In the genomic region with DNA sequence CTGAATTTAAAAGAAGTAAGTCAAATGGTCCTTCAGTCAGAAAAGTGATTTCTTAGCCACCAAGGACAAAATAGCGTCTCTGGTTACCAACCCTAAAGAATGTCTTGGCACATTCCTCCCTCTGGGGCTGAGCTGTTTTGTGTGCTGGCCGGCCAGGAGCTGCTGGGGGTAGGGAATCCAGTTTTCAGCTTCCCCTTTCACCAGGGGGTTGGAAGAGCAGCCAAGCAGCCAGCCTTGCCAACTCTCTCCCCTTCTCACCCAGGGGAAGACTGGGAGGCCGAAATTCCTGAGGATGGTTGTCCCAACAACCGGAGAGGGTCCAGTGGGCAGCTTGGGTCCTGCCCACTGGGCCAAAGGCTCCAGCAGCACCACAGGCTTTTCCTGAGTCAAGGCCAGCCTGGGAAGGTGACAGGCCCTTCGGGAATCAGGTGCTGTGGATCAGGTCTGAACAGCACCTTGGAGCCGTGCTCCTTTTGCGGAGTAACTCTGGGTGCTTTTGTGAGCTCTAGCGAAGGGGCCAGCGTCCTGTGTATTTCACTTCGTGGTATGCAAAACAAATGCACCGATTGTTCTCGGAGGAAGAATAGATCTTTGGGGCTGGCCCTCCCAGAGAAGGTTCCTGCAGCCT, we compare ENCODE assay signal across 9 cellular contexts. TPM values are rescaled to one million over a fixed set of nuclear protein-coding genes. Genes with fewer than 3 reads are reported as not detected.
A peak's percentile ranks its signal among the peaks of the same experiment; 100 is the strongest.
DNase-seq lines count a peak whose midpoint lies in the region; ATAC-seq and TF ChIP-seq lines count a peak whose summit lies in the region.
"Had no signal": no experiment of that assay in that cellular context is flagged by ENCODE, and none has a peak within 500 bp of the region (broad histone marks: within the 10 kb centered on the region; RNA-seq: fewer than 3 reads in every experiment).

No MANE protein-coding gene starts in this region.

- H3K79me2 ChIP-seq in H9 (ENCODE audit: insufficient read depth, low read length) = peaks cover 6% of the 10 kb centered on the region; the same call in 1 of the 2 replicates

- no peak overlapping the region for H2AK5ac ChIP-seq in H9 (ENCODE audit: insufficient read length, low read length)

- H3K36me3 ChIP-seq in WERI-Rb-1 (peaks cover 16% of the 10 kb centered on the region), left ventricle myocardium inferior (no peaks in the 10 kb centered on the region)

- H3K4ac ChIP-seq in H9 (ENCODE audit: low read depth, low read length) = no peak overlapping the region

- no peak overlapping the region for H2AFZ ChIP-seq in H9 (ENCODE audit: low read length)

- H4K91ac ChIP-seq in H9 (ENCODE audit: insufficient read length, low read depth, low read length) = no peak overlapping the region

- H3T11ph ChIP-seq in H9 (ENCODE audit: low read length) = no peak overlapping the region

- no peak overlapping the region for H2BK20ac ChIP-seq in H9 (ENCODE audit: low read depth, low read length, poor library complexity, severe bottlenecking)

- H4K20me1 ChIP-seq in H9 (ENCODE audit: control insufficient read depth, insufficient read depth, insufficient read length) = no peaks in the 10 kb centered on the region

- H3K4me3 ChIP-seq in WERI-Rb-1 (ENCODE audit: low read depth, low read length) (no peak overlapping the region), left ventricle myocardium inferior (no peak overlapping the region)

- H4K8ac ChIP-seq in H9 (replicated peaks; ENCODE audit: insufficient read length, low read depth, low read length) = no peak overlapping the region

- H3K36me3 Mint-ChIP-seq in H9 (ENCODE audit: insufficient read depth in 1 of 3, low read depth in 3 of 3) = no peaks in the 10 kb centered on the region; a peak in 3 of 7 replicates

- H3K9me3 Mint-ChIP-seq in H9 = no peaks in the 10 kb centered on the region; a peak in 1 of 5 replicates

- H2BK15ac ChIP-seq in H9 (ENCODE audit: low read depth, low read length) = no peak overlapping the region

- H3K27ac Mint-ChIP-seq in H9 = peak overlapping the region; percentile 53 to 98 (median 95)

- no peak overlapping the region for H2BK5ac ChIP-seq in H9 (ENCODE audit: insufficient read length, low read length)

- peak overlapping the region; percentile 62; the same call in 1 of the 2 replicates for H3K14ac ChIP-seq in H9 (ENCODE audit: insufficient read depth, low read length)

- no CpG with 5 or more reads among the region's 12 CpGs for WGBS in H9 (ENCODE audit: extremely low coverage, insufficient read length, low lambda C conversion rate)

- H3K9me3 ChIP-seq in H9 (ENCODE audit: control insufficient read depth, low read depth, low read length) (no peaks in the 10 kb centered on the region), WERI-Rb-1 (ENCODE audit: severe bottlenecking) (no peaks in the 10 kb centered on the region), left ventricle myocardium inferior (replicated peaks) (no peaks in the 10 kb centered on the region)

- H3K4me2 ChIP-seq in H9 (ENCODE audit: insufficient read depth, insufficient read length, low read length) = peak overlapping the region; percentile 15

- peak; percentile 85 for DNase-seq in H9
- DNase-seq in WERI-Rb-1 = no peak
- DNase-seq in left ventricle myocardium inferior = no peak
- DNase-seq in posterior cingulate gyrus = peak in 8 of 10 donors; percentile 25 to 89 (median 51)
- no peak for DNase-seq in COR-L47 (lab: John Stamatoyannopoulos, UW)
- DNase-seq in activated naive CD4-positive, alpha-beta T cell (lab: John Stamatoyannopoulos, UW) = no peak
- DNase-seq: MM.1S had no signal

- H3K27ac ChIP-seq in H9 (ENCODE audit: insufficient read length, low read depth, low read length) (peak overlapping the region; percentile 13), WERI-Rb-1 (no peak overlapping the region), left ventricle myocardium inferior (replicated peaks) (no peak overlapping the region)

- no peak overlapping the region for H2BK12ac ChIP-seq in H9 (ENCODE audit: insufficient read length, low read depth, low read length)

- H3K4me1 ChIP-seq in H9 (ENCODE audit: insufficient read depth, low read length) (peaks cover 13% of the 10 kb centered on the region; the same call in 1 of the 2 replicates), left ventricle myocardium inferior (peaks cover 11% of the 10 kb centered on the region)

- H3K27me3 ChIP-seq in H9 (ENCODE audit: insufficient read depth, low read length) (no peaks in the 10 kb centered on the region), WERI-Rb-1 (ENCODE audit: insufficient read depth, low read depth, severe bottlenecking) (no peaks in the 10 kb centered on the region), left ventricle myocardium inferior (ENCODE audit: low read depth) (peaks cover 64% of the 10 kb centered on the region)

- no peak overlapping the region for H3K9ac ChIP-seq in H9 (ENCODE audit: extremely low read depth, insufficient read length, low read length)

- no peaks in the 10 kb centered on the region for H3K79me1 ChIP-seq in H9 (ENCODE audit: insufficient read depth, low read depth, low read length, poor library complexity, severe bottlenecking)

- no peak overlapping the region for H4K5ac ChIP-seq in H9 (ENCODE audit: insufficient read length, low read depth, low read length)

- peaks cover 13% of the 10 kb centered on the region for H3K23me2 ChIP-seq in H9 (ENCODE audit: insufficient read length, low read depth, low read length, poor library complexity, severe bottlenecking)

- peak; percentile 73 for TF ChIP-seq CTCF in H9 (conservative IDR thresholded peaks at IDR 0.05)
- peak; percentile 26; the same call in 1 of the 2 replicates for TF ChIP-seq CTCF in WERI-Rb-1 (IDR thresholded peaks at IDR 0.05; ENCODE audit: low read depth, low read length)
- peak; percentile 43 for TF ChIP-seq CTCF in left ventricle myocardium inferior (IDR thresholded peaks at IDR 0.05; ENCODE audit: borderline replicate concordance)

- H3K56ac ChIP-seq in H9 (ENCODE audit: insufficient read length, low read depth, low read length) = no peak overlapping the region

- no peak for ATAC-seq in GM21360 (IDR thresholded peaks at IDR 0.05; ENCODE audit: unreplicated experiment)
- no peak for ATAC-seq in HG02623 (IDR thresholded peaks at IDR 0.05; ENCODE audit: unreplicated experiment)

- no peak overlapping the region for H3K18ac ChIP-seq in H9 (ENCODE audit: insufficient read length, low read depth, low read length)

- no peaks in the 10 kb centered on the region; the same call in 1 of the 2 replicates for H3K27me3 Mint-ChIP-seq in H9 (ENCODE audit: low read depth)

- H3K4me1 Mint-ChIP-seq in H9 = peaks cover 58 to 72% of the 10 kb centered on the region in 2 experiments

- peak overlapping the region; percentile 35 to 65; a peak in 4 of 5 replicates for H3K4me3 Mint-ChIP-seq in H9

- H2BK120ac ChIP-seq in H9 (ENCODE audit: low read depth, low read length, poor library complexity, severe bottlenecking) = no peak overlapping the region

- intact Hi-C loops in left ventricle myocardium inferior (cut with micrococcal nuclease) = no loop called here
- intact Hi-C loops in posterior cingulate gyrus (cut with DNase I) = loop anchor here (10.0 kb wide), 1 partner anchor 119 kb away; no protein-coding TSS in a partner anchor

- H3K23ac ChIP-seq in H9 (ENCODE audit: insufficient read length, low read depth, low read length) = no peak overlapping the region

RNA-seq across cellular contexts. Expression of gene WWC1, which starts 4.2 kb away (rescaled TPM):
- total RNA-seq in H9 (2021) (28.2 and 30.7 TPM in 2 replicates), left ventricle myocardium inferior (2.2 TPM)

Comparison
In these comparisons a context has a peak if more than half of its experiments do, and no peak if none do; other contexts are left out.
1. DNase-seq: peak in H9 (single experiment) and posterior cingulate gyrus (8 of 10); none in WERI-Rb-1 (single experiment), left ventricle myocardium inferior (single experiment), COR-L47 (single experiment) and activated naive CD4-positive, alpha-beta T cell (0 of 4).
2. Peak in every context shown above with its lines, with median percentiles within 50 percentile points of each other: CTCF ChIP-seq.